Comparison of ENCODE assay signal across 1 cellular context in the genomic region with DNA sequence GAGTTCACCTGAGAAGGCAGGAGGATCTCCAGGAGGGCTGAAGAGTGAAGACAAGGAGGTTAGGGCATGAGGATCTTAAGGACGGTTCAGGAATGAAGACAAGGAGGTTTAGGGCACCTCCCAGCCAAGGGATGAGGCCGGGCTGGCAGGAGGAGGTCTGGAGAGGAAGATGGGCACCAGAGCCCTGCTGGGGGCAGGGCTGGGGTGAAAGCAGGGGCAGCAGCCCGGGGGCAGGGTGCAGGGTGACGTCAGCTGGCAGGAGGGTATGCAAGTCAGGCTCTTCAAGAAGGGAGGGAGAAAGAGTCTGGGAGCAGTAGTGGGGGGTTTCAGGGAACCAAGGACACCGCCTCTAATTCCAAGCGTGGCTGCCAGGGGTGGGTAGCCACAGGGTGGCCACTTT.
TF ChIP-seq lines count a peak whose summit lies in the region.

No MANE protein-coding gene starts in this region.

TF ChIP-seq in GM23338, 12 proteins besides CTCF, POLR2A, EP300 and RAD21 (continued from another document):
- TF ChIP-seq, protein P1, sequence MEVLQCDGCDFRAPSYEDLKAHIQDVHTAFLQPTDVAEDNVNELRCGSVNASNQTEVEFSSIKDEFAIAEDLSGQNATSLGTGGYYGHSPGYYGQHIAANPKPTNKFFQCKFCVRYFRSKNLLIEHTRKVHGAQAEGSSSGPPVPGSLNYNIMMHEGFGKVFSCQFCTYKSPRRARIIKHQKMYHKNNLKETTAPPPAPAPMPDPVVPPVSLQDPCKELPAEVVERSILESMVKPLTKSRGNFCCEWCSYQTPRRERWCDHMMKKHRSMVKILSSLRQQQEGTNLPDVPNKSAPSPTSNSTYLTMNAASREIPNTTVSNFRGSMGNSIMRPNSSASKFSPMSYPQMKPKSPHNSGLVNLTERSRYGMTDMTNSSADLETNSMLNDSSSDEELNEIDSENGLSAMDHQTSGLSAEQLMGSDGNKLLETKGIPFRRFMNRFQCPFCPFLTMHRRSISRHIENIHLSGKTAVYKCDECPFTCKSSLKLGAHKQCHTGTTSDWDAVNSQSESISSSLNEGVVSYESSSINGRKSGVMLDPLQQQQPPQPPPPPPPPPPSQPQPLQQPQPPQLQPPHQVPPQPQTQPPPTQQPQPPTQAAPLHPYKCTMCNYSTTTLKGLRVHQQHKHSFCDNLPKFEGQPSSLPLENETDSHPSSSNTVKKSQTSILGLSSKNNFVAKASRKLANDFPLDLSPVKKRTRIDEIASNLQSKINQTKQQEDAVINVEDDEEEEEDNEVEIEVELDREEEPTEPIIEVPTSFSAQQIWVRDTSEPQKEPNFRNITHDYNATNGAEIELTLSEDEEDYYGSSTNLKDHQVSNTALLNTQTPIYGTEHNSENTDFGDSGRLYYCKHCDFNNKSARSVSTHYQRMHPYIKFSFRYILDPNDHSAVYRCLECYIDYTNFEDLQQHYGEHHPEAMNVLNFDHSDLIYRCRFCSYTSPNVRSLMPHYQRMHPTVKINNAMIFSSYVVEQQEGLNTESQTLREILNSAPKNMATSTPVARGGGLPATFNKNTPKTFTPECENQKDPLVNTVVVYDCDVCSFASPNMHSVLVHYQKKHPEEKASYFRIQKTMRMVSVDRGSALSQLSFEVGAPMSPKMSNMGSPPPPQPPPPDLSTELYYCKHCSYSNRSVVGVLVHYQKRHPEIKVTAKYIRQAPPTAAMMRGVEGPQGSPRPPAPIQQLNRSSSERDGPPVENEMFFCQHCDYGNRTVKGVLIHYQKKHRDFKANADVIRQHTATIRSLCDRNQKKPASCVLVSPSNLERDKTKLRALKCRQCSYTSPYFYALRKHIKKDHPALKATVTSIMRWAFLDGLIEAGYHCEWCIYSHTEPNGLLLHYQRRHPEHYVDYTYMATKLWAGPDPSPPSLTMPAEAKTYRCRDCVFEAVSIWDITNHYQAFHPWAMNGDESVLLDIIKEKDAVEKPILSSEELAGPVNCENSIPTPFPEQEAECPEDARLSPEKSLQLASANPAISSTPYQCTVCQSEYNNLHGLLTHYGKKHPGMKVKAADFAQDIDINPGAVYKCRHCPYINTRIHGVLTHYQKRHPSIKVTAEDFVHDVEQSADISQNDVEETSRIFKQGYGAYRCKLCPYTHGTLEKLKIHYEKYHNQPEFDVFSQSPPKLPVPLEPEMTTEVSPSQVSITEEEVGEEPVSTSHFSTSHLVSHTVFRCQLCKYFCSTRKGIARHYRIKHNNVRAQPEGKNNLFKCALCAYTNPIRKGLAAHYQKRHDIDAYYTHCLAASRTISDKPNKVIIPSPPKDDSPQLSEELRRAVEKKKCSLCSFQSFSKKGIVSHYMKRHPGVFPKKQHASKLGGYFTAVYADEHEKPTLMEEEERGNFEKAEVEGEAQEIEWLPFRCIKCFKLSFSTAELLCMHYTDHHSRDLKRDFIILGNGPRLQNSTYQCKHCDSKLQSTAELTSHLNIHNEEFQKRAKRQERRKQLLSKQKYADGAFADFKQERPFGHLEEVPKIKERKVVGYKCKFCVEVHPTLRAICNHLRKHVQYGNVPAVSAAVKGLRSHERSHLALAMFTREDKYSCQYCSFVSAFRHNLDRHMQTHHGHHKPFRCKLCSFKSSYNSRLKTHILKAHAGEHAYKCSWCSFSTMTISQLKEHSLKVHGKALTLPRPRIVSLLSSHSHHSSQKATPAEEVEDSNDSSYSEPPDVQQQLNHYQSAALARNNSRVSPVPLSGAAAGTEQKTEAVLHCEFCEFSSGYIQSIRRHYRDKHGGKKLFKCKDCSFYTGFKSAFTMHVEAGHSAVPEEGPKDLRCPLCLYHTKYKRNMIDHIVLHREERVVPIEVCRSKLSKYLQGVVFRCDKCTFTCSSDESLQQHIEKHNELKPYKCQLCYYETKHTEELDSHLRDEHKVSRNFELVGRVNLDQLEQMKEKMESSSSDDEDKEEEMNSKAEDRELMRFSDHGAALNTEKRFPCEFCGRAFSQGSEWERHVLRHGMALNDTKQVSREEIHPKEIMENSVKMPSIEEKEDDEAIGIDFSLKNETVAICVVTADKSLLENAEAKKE (CRISPR knock-in tag; IDR thresholded peaks at IDR 0.05): no peak
- no peak for TF ChIP-seq EZH2phosphoT487 (IDR thresholded peaks at IDR 0.05; ENCODE audit: unreplicated experiment)
- no peak for TF ChIP-seq ZNF331 (CRISPR knock-in tag; IDR thresholded peaks at IDR 0.05; ENCODE audit: low read depth)
- TF ChIP-seq ZNF114 (CRISPR knock-in tag; IDR thresholded peaks at IDR 0.05): no peak
- TF ChIP-seq JUNB (IDR thresholded peaks at IDR 0.05; ENCODE audit: unreplicated experiment): no peak
- TF ChIP-seq, protein P2, sequence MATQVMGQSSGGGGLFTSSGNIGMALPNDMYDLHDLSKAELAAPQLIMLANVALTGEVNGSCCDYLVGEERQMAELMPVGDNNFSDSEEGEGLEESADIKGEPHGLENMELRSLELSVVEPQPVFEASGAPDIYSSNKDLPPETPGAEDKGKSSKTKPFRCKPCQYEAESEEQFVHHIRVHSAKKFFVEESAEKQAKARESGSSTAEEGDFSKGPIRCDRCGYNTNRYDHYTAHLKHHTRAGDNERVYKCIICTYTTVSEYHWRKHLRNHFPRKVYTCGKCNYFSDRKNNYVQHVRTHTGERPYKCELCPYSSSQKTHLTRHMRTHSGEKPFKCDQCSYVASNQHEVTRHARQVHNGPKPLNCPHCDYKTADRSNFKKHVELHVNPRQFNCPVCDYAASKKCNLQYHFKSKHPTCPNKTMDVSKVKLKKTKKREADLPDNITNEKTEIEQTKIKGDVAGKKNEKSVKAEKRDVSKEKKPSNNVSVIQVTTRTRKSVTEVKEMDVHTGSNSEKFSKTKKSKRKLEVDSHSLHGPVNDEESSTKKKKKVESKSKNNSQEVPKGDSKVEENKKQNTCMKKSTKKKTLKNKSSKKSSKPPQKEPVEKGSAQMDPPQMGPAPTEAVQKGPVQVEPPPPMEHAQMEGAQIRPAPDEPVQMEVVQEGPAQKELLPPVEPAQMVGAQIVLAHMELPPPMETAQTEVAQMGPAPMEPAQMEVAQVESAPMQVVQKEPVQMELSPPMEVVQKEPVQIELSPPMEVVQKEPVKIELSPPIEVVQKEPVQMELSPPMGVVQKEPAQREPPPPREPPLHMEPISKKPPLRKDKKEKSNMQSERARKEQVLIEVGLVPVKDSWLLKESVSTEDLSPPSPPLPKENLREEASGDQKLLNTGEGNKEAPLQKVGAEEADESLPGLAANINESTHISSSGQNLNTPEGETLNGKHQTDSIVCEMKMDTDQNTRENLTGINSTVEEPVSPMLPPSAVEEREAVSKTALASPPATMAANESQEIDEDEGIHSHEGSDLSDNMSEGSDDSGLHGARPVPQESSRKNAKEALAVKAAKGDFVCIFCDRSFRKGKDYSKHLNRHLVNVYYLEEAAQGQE (IDR thresholded peaks at IDR 0.05; ENCODE audit: unreplicated experiment): no peak
- no peak for TF ChIP-seq NANOG (IDR thresholded peaks at IDR 0.05; ENCODE audit: borderline replicate concordance)
